ENCODE assay signal across 1 cellular context in the genomic region with DNA sequence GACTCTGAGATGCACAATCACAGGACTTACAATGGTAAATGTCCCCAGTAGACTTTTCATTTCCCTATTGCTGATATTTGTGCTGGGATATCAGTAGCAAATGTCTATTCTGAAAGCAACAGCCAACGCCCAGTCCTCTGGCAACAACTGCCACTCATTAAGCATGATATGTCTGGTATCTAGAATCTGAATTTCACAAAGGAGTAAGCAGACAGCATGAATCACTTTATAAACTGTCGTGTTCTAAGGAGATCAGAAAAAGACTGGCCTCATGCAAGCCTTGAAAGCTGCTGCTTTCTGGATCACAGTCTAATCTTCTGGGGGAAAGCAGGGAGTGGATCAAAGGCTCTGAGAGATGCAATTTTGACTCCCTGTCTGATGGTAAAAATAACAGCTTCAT.
TF ChIP-seq lines count a peak whose summit lies in the region.

No MANE protein-coding gene starts in this region.

TF ChIP-seq in IMR-90, 13 proteins besides CTCF, POLR2A, EP300 and RAD21 (continued from another document):
- TF ChIP-seq, protein P1, sequence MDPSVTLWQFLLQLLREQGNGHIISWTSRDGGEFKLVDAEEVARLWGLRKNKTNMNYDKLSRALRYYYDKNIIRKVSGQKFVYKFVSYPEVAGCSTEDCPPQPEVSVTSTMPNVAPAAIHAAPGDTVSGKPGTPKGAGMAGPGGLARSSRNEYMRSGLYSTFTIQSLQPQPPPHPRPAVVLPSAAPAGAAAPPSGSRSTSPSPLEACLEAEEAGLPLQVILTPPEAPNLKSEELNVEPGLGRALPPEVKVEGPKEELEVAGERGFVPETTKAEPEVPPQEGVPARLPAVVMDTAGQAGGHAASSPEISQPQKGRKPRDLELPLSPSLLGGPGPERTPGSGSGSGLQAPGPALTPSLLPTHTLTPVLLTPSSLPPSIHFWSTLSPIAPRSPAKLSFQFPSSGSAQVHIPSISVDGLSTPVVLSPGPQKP (IDR thresholded peaks at IDR 0.05; ENCODE audit: borderline replicate concordance, low read depth, low read length): no peak
- TF ChIP-seq, protein P2, sequence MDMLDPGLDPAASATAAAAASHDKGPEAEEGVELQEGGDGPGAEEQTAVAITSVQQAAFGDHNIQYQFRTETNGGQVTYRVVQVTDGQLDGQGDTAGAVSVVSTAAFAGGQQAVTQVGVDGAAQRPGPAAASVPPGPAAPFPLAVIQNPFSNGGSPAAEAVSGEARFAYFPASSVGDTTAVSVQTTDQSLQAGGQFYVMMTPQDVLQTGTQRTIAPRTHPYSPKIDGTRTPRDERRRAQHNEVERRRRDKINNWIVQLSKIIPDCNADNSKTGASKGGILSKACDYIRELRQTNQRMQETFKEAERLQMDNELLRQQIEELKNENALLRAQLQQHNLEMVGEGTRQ (IDR thresholded peaks at IDR 0.05; ENCODE audit: low read depth, low read length): no peak
- TF ChIP-seq BHLHE40 (IDR thresholded peaks at IDR 0.05; ENCODE audit: low read depth, low read length) (no peak), CHD1 (IDR thresholded peaks at IDR 0.05; ENCODE audit: low read depth, low read length) (no peak)
